ENCODE assay signal across 8 cellular contexts in genomic region chr4:87108142-87108546, GRCh38.
DNase-seq lines count a peak whose midpoint lies in the region; ATAC-seq and TF ChIP-seq lines count a peak whose summit lies in the region.

No MANE protein-coding gene starts in this region.

- TF ChIP-seq CTCF in foreskin keratinocyte (conservative IDR thresholded peaks at IDR 0.05) (no peak), gastrocnemius medialis (IDR thresholded peaks at IDR 0.05 in 4 of 5, conservative IDR thresholded peaks at IDR 0.05 in 1 of 5) (peak in 1 of 5 experiments; percentile 12), GM13977 (IDR thresholded peaks at IDR 0.05; ENCODE audit: extremely low read depth, insufficient read depth, missing control alignments) (no peak)

- H3K27ac ChIP-seq in GM23248 (peak overlapping the region; percentile 65), foreskin keratinocyte (no peak overlapping the region), gastrocnemius medialis (peak overlapping the region; percentile 78 to 91 (median 83))

- H3K9me3 ChIP-seq in GM23248 (ENCODE audit: low read depth) = no peaks in the 10 kb centered on the region
- H3K9me3 ChIP-seq in gastrocnemius medialis = no peaks in the 10 kb centered on the region

- peak overlapping the region; percentile 76 for H3K4me2 ChIP-seq in GM23248 (ENCODE audit: unreplicated experiment)

- 1 to 3% methylated on average over 5 of the region's 5 CpGs for WGBS in GM23248 (ENCODE audit: low coverage in 1 of 2, low lambda C conversion rate in 2 of 2, missing lambda C conversion rate in 2 of 2), 2 experiments

- peak; percentile 93 for ATAC-seq in SK-N-SH treated with all-trans-retinoic acid at 6 μM for 48 hours
- peak; percentile 95 for ATAC-seq in foreskin keratinocyte
- ATAC-seq in gastrocnemius medialis = peak; percentile 96 to 97
- ATAC-seq in HG03571 (IDR thresholded peaks at IDR 0.05; ENCODE audit: unreplicated experiment) = no peak
- no peak for ATAC-seq in GM21390 (IDR thresholded peaks at IDR 0.05; ENCODE audit: unreplicated experiment)

- H3K9me2 ChIP-seq in GM23248 (ENCODE audit: insufficient read depth) = no peaks in the 10 kb centered on the region

- H3K4me1 ChIP-seq in GM23248 (ENCODE audit: insufficient read depth) = peaks cover 34% of the 10 kb centered on the region
- peaks cover 25% of the 10 kb centered on the region for H3K4me1 ChIP-seq in foreskin keratinocyte
- peaks cover 70 to 72% of the 10 kb centered on the region in 2 donors for H3K4me1 ChIP-seq in gastrocnemius medialis

- H3F3A ChIP-seq in GM23248 (ENCODE audit: insufficient read depth) = peaks cover 44% of the 10 kb centered on the region

- peak overlapping the region; percentile 16 for H3K9ac ChIP-seq in GM23248

- in situ Hi-C loops in GM23248 (cut with MboI) = no loop called here
- in situ Hi-C loops in gastrocnemius medialis (cut with MboI; ENCODE audit: low sequenced_read_pairs in 4 of 4) = loop anchor here in 1 of 4 donors (25.0 kb wide), 1 partner anchor 96 kb away; no protein-coding TSS in a partner anchor
- in situ Hi-C loops in GM13977 (cut with MboI; ENCODE audit: low pct_unique_long_range_greater_than_20kb, low sequenced_read_pairs, unreplicated experiment) = no loop called here

- no peaks in the 10 kb centered on the region for H4K20me1 ChIP-seq in GM23248 (ENCODE audit: insufficient read depth)

- H3K4me3 ChIP-seq in GM23248 (peak overlapping the region; percentile 51), gastrocnemius medialis (peak overlapping the region in 2 of 4 donors; percentile 4 to 23)

- DNase-seq in GM23248 (peak; percentile 91), foreskin keratinocyte (peak; percentile 45 to 69), gastrocnemius medialis (peak; percentile 71 to 89), GM13977 (ENCODE audit: low spot score) (no peak), hippocampal formation (lab: John Stamatoyannopoulos, UW) (no peak)

- intact Hi-C loops in gastrocnemius medialis (cut with DNase I; ENCODE audit: low total_unique reads) = loop anchor here (5.0 kb wide), 1 partner anchor 101 kb away; no protein-coding TSS in a partner anchor

- H3K79me2 ChIP-seq in GM23248 (ENCODE audit: insufficient read depth) = no peaks in the 10 kb centered on the region; the same call in 1 of the 2 replicates

- no peaks in the 10 kb centered on the region for H3K36me3 ChIP-seq in GM23248 (ENCODE audit: low read depth)
- H3K36me3 ChIP-seq in gastrocnemius medialis = peaks cover 0 to 12% of the 10 kb centered on the region in 2 donors

- H3K27me3 ChIP-seq in GM23248 (replicated peaks; ENCODE audit: insufficient read depth) (no peaks in the 10 kb centered on the region), foreskin keratinocyte (no peaks in the 10 kb centered on the region), gastrocnemius medialis (no peaks in the 10 kb centered on the region)

- no peak overlapping the region for H2AFZ ChIP-seq in GM23248

- TF ChIP-seq POLR2A in gastrocnemius medialis (IDR thresholded peaks at IDR 0.05) = no peak

TF ChIP-seq in SK-N-SH treated with all-trans-retinoic acid at 6 μM for 48 hours, 23 proteins besides CTCF, POLR2A, EP300 and RAD21:
- TF ChIP-seq PPARA (CRISPR knock-in tag; IDR thresholded peaks at IDR 0.05; ENCODE audit: borderline replicate concordance) (no peak), TCF4 (CRISPR knock-in tag; IDR thresholded peaks at IDR 0.05; ENCODE audit: borderline replicate concordance) (peak; percentile 58; the same call in 1 of the 2 replicates)

Comparison
In these comparisons a context has a peak if more than half of its experiments do, and no peak if none do; other contexts are left out.
1. DNase-seq: peak in GM23248 (single experiment), foreskin keratinocyte (2 of 2) and gastrocnemius medialis (2 of 2); none in GM13977 (single experiment) and hippocampal formation (0 of 2).
2. ATAC-seq: peak in SK-N-SH treated with all-trans-retinoic acid at 6 μM for 48 hours (single experiment), foreskin keratinocyte (single experiment) and gastrocnemius medialis (2 of 2); none in HG03571 (single experiment) and GM21390 (single experiment).